In the genomic region with DNA sequence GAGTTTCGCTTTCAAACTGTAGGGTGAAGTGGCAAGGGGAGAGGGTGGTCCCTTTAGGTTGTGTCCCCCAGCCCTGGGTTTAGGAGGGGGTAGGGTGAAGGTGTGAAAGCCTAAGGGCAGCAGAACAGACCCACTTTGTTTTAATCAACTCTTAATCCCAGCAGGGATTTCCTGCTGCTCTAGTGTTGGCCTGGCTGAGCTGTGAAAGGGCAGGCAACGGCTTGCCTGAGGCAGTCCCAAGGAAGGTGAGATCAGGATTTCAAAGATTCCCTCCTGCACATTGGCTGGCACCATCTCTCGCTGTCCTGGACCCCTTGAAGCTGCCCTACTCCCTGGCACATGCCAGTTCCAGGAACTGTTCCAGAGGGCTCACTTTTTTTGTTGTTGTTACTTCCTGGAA, we compare ENCODE assay signal across 1 cellular context.
TF ChIP-seq lines count a peak whose summit lies in the region.

No MANE protein-coding gene starts in this region.

TF ChIP-seq in H1, 55 proteins besides CTCF, POLR2A, EP300 and RAD21 (continued from another document):
- no peak for TF ChIP-seq RFX5 (IDR thresholded peaks at IDR 0.05; ENCODE audit: borderline replicate concordance, low read depth, low read length)
- no peak for TF ChIP-seq POLR2AphosphoS5 (IDR thresholded peaks at IDR 0.05; ENCODE audit: low read depth, low read length)
- no peak for TF ChIP-seq GTF2F1 (IDR thresholded peaks at IDR 0.05; ENCODE audit: borderline replicate concordance, low read depth, low read length)
TF ChIP-seq in H1: peak in this region for 1.
